17 cellular contexts compared by ENCODE assay signal in the genomic region with DNA sequence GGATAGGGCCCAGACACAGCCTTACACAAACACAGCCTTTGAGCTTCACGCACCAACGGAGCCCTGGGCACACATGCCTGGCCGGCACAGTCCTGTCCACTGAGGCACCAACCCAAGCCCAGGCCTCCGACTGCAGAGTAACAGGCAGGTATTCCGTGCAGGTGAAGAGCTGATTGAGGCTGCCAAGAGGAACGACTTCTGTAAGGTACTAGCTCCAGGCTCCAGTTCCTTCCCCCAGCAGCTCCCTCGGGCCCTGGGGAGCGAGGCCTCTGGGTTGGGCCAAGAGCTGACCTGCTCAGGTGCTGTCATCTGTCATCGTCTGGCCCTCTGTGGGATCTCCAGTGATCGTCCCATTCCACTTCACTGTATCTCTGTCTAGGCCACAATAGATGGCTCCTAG. TPM values are rescaled to one million over a fixed set of nuclear protein-coding genes. Genes with fewer than 3 reads are reported as not detected.
A peak's percentile ranks its signal among the peaks of the same experiment; 100 is the strongest.
DNase-seq lines count a peak whose midpoint lies in the region; TF ChIP-seq lines count a peak whose summit lies in the region.
"Had no signal": no experiment of that assay in that cellular context is flagged by ENCODE, and none has a peak within 500 bp of the region (broad histone marks: within the 10 kb centered on the region; RNA-seq: fewer than 3 reads in every experiment).

No MANE protein-coding gene starts in this region.

- H3F3A ChIP-seq in MM.1S (ENCODE audit: insufficient read depth, low read length) = no peaks in the 10 kb centered on the region

- peak overlapping the region; percentile 47 for H3K27ac Mint-ChIP-seq in activated T-cell treated with anti-CD3 and anti-CD28 coated beads, Interleukin-2, amount 50 U/mL, for 24 hours
- peak overlapping the region; percentile 95 for H3K27ac Mint-ChIP-seq in glutamatergic neuron (ENCODE audit: unreplicated experiment)

- H3K4me1 ChIP-seq in NT2/D1 (ENCODE audit: insufficient read depth, insufficient read length) (peaks cover 16% of the 10 kb centered on the region), MM.1S (ENCODE audit: low read length) (peaks cover 4% of the 10 kb centered on the region; the same call in 1 of the 2 replicates)

- H3K27ac ChIP-seq in temporal lobe (ENCODE audit: low read depth, low read length) (peak overlapping the region; percentile 17), MM.1S (ENCODE audit: low read length) (no peak overlapping the region)
- H3K27ac ChIP-seq: GM23248, HL-60 had no signal

- peaks cover 14% of the 10 kb centered on the region for H3K27me3 Mint-ChIP-seq in activated T-cell treated with anti-CD3 and anti-CD28 coated beads, Interleukin-2, amount 50 U/mL, for 24 hours
- peaks cover 10% of the 10 kb centered on the region for H3K27me3 Mint-ChIP-seq in glutamatergic neuron (ENCODE audit: unreplicated experiment)

- H4K20me1 ChIP-seq in MM.1S (ENCODE audit: insufficient read depth, low read length) = no peaks in the 10 kb centered on the region

- H3K9me3 ChIP-seq in NT2/D1 (ENCODE audit: insufficient read depth, low read length) = no peaks in the 10 kb centered on the region
- H3K9me3 ChIP-seq in MM.1S (replicated peaks; ENCODE audit: insufficient read depth, low read length) = no peaks in the 10 kb centered on the region

- no peak overlapping the region for H3K4me3 Mint-ChIP-seq in activated T-cell treated with anti-CD3 and anti-CD28 coated beads, Interleukin-2, amount 50 U/mL, for 24 hours
- H3K4me3 Mint-ChIP-seq in glutamatergic neuron (ENCODE audit: unreplicated experiment) = no peak overlapping the region

- H3K4me1 Mint-ChIP-seq in activated T-cell treated with anti-CD3 and anti-CD28 coated beads, Interleukin-2, amount 50 U/mL, for 24 hours (ENCODE audit: low read depth) = peaks cover 11% of the 10 kb centered on the region
- H3K4me1 Mint-ChIP-seq in glutamatergic neuron (ENCODE audit: low read depth, unreplicated experiment) = peaks cover 8% of the 10 kb centered on the region

- TF ChIP-seq CTCF in glutamatergic neuron (IDR thresholded peaks at IDR 0.05; ENCODE audit: partially characterized antibody, unreplicated experiment) (no peak), MM.1S (IDR thresholded peaks at IDR 0.05; ENCODE audit: low read length) (no peak)

- H3K9me3 Mint-ChIP-seq in activated T-cell treated with anti-CD3 and anti-CD28 coated beads, Interleukin-2, amount 50 U/mL, for 24 hours = no peaks in the 10 kb centered on the region
- peaks cover 11% of the 10 kb centered on the region for H3K9me3 Mint-ChIP-seq in glutamatergic neuron (ENCODE audit: unreplicated experiment)

- H3K36me3 Mint-ChIP-seq in activated T-cell treated with anti-CD3 and anti-CD28 coated beads, Interleukin-2, amount 50 U/mL, for 24 hours (ENCODE audit: low read depth) = peaks cover 60% of the 10 kb centered on the region
- no peaks in the 10 kb centered on the region for H3K36me3 Mint-ChIP-seq in glutamatergic neuron (ENCODE audit: unreplicated experiment)

- no peak overlapping the region for H3K4me3 ChIP-seq in NT2/D1 (ENCODE audit: insufficient read length, low read depth)
- no peak overlapping the region for H3K4me3 ChIP-seq in MM.1S (ENCODE audit: low read length)
- H3K4me3 ChIP-seq: GM23248 had no signal

- H3K9me2 ChIP-seq in MM.1S (replicated peaks; ENCODE audit: insufficient read depth, low read length) = no peaks in the 10 kb centered on the region

- DNase-seq in activated T-cell treated with anti-CD3 and anti-CD28 coated beads, Interleukin-2, amount 50 U/mL, for 24 hours = no peak
- no peak for DNase-seq in activated T-cell treated with anti-CD3 and anti-CD28 coated beads, Interleukin-2, amount 50 U/mL, for 48 hours
- DNase-seq in NT2/D1 (ENCODE audit: low read depth, low spot score) = no peak
- DNase-seq in glutamatergic neuron = peak; percentile 35
- DNase-seq in MM.1S = no peak
- DNase-seq in SHP77 (lab: John Stamatoyannopoulos, UW) = no peak
- DNase-seq in HuH-7 (ENCODE audit: low spot score) = no peak
- DNase-seq: COR-L47, GM23248, HCEC 1CT, NCI-H1436, NCI-H2029 treated with DMSO at 0.1 percent for 48 hours, NCI-H2171 treated with DMSO at 0.1 percent for 48 hours, NCI-H446 treated with DMSO at 0.1 percent for 48 hours, PC-3 had no signal

- H3K27me3 ChIP-seq in NT2/D1 (ENCODE audit: insufficient read depth, insufficient read length) (no peaks in the 10 kb centered on the region), MM.1S (replicated peaks; ENCODE audit: insufficient read depth, low read length) (peaks cover 20% of the 10 kb centered on the region)

- no peak overlapping the region for H3K4me2 ChIP-seq in MM.1S (ENCODE audit: low read depth, low read length)

- H3K9ac ChIP-seq in NT2/D1 (ENCODE audit: insufficient read length, low read depth) (peak overlapping the region; percentile 75), MM.1S (ENCODE audit: low read length) (no peak overlapping the region)
- H3K9ac ChIP-seq: GM23248 had no signal

- H2AFZ ChIP-seq in MM.1S (ENCODE audit: low read length) = no peak overlapping the region
- H2AFZ ChIP-seq: GM23248 had no signal

- H3K79me2 ChIP-seq in MM.1S (ENCODE audit: low read length) = no peaks in the 10 kb centered on the region

- H3K36me3 ChIP-seq in NT2/D1 (ENCODE audit: insufficient read depth, insufficient read length, low read length) = peaks cover 68% of the 10 kb centered on the region
- H3K36me3 ChIP-seq in MM.1S (replicated peaks; ENCODE audit: insufficient read depth, low read length) = no peaks in the 10 kb centered on the region

RNA-seq across cellular contexts. Expression of a gene that starts 3.2 kb away (rescaled TPM):
- 846 TPM for total RNA-seq in glutamatergic neuron (ENCODE audit: unreplicated experiment)
- total RNA-seq in temporal lobe = 38.1 TPM

RNA-seq across cellular contexts. Expression of a gene that starts 13.3 kb away (rescaled TPM):
- total RNA-seq in glutamatergic neuron (ENCODE audit: unreplicated experiment) (8.5 TPM), temporal lobe (1.2 TPM)
- total RNA-seq: GM23248, PC-3 had no signal

RNA-seq across cellular contexts. Expression of a gene that starts 31.0 kb away (rescaled TPM):
- total RNA-seq in glutamatergic neuron (ENCODE audit: unreplicated experiment) (60.9 TPM), temporal lobe (33.7 TPM)

Comparison
In these comparisons a context has a peak if more than half of its experiments do, and no peak if none do; other contexts are left out.
1. RNA of a gene that starts 3.2 kb away (total RNA-seq): 846 TPM in glutamatergic neuron (single experiment); 38.1 TPM in temporal lobe (single experiment); every median in the first group is over 10 times any median in the second.